Comparison of ENCODE assay signal across 8 cellular contexts in genomic region chr4:139082750-139083532, GRCh38.
DNase-seq lines count a peak whose midpoint lies in the region; ATAC-seq and TF ChIP-seq lines count a peak whose summit lies in the region.

No MANE protein-coding gene starts in this region.

- H3K4me3 Mint-ChIP-seq in activated naive CD4-positive, alpha-beta T cell treated with anti-CD3 and anti-CD28 coated beads, Interleukin-2, amount 50 U/mL, for 24 hours = peak overlapping the region; percentile 92

- peaks cover 38 to 40% of the 10 kb centered on the region in 2 experiments for H3K4me1 ChIP-seq in neutrophil (ENCODE audit: control insufficient read depth in 1 of 2, insufficient read depth in 1 of 2, low read depth in 1 of 2, low read length in 1 of 2)

- H3K4me3 ChIP-seq in GM08714 (ENCODE audit: low read length) (peak overlapping the region; percentile 93), SK-N-MC (peak overlapping the region; percentile 80), neutrophil (ENCODE audit: low read depth in 1 of 2, low read length in 1 of 2) (peak overlapping the region; percentile 70 to 78)

- TF ChIP-seq CTCF in neutrophil (IDR thresholded peaks at IDR 0.05) = peak; percentile 17

- H3K36me3 ChIP-seq in SK-N-MC (ENCODE audit: insufficient read depth, low read length) = peaks cover 6% of the 10 kb centered on the region; the same call in 1 of the 2 replicates
- no peaks in the 10 kb centered on the region for H3K36me3 ChIP-seq in neutrophil

- no peaks in the 10 kb centered on the region for H3K9me3 Mint-ChIP-seq in activated naive CD4-positive, alpha-beta T cell treated with anti-CD3 and anti-CD28 coated beads, Interleukin-2, amount 50 U/mL, for 24 hours

- H3K9ac ChIP-seq in SK-N-MC (ENCODE audit: insufficient read length) = peak overlapping the region; percentile 90

- H3K27ac ChIP-seq in SK-N-MC = peak overlapping the region; percentile 93
- peak overlapping the region; percentile 92 for H3K27ac ChIP-seq in neutrophil
- peak overlapping the region; percentile 92 for H3K27ac ChIP-seq in substantia nigra (ENCODE audit: low read depth, low read length, poor library complexity, severe bottlenecking)

- DNase-seq in NCI-H1048 (lab: John Stamatoyannopoulos, UW) (peak; percentile 98), SK-N-MC (ENCODE audit: low read depth, low spot score) (peak; percentile 95), germinal center (ENCODE audit: low spot score) (peak; percentile 91), substantia nigra (lab: John Stamatoyannopoulos, UW) (peak; percentile 43 to 97 (median 92))

- ATAC-seq in HG02588 (IDR thresholded peaks at IDR 0.05; ENCODE audit: unreplicated experiment) = peak; percentile 84

- no peaks in the 10 kb centered on the region for H3K27me3 Mint-ChIP-seq in activated naive CD4-positive, alpha-beta T cell treated with anti-CD3 and anti-CD28 coated beads, Interleukin-2, amount 50 U/mL, for 24 hours

- peak overlapping the region; percentile 91 for H3K27ac Mint-ChIP-seq in activated naive CD4-positive, alpha-beta T cell treated with anti-CD3 and anti-CD28 coated beads, Interleukin-2, amount 50 U/mL, for 24 hours

- H3K36me3 Mint-ChIP-seq in activated naive CD4-positive, alpha-beta T cell treated with anti-CD3 and anti-CD28 coated beads, Interleukin-2, amount 50 U/mL, for 24 hours = no peaks in the 10 kb centered on the region

- peaks cover 50% of the 10 kb centered on the region for H3K4me1 Mint-ChIP-seq in activated naive CD4-positive, alpha-beta T cell treated with anti-CD3 and anti-CD28 coated beads, Interleukin-2, amount 50 U/mL, for 24 hours

- no peaks in the 10 kb centered on the region for H3K27me3 ChIP-seq in neutrophil

- no peaks in the 10 kb centered on the region for H3K9me3 ChIP-seq in SK-N-MC (ENCODE audit: low read depth, low read length)
- H3K9me3 ChIP-seq in neutrophil = no peaks in the 10 kb centered on the region

Comparison
In these comparisons a context has a peak if more than half of its experiments do, and no peak if none do; other contexts are left out.
1. Peak in every context shown above with its lines: DNase-seq, ATAC-seq, H3K4me3 ChIP-seq and H3K27ac ChIP-seq.